Comparison of ENCODE assay signal across 1 cellular context in the genomic region with DNA sequence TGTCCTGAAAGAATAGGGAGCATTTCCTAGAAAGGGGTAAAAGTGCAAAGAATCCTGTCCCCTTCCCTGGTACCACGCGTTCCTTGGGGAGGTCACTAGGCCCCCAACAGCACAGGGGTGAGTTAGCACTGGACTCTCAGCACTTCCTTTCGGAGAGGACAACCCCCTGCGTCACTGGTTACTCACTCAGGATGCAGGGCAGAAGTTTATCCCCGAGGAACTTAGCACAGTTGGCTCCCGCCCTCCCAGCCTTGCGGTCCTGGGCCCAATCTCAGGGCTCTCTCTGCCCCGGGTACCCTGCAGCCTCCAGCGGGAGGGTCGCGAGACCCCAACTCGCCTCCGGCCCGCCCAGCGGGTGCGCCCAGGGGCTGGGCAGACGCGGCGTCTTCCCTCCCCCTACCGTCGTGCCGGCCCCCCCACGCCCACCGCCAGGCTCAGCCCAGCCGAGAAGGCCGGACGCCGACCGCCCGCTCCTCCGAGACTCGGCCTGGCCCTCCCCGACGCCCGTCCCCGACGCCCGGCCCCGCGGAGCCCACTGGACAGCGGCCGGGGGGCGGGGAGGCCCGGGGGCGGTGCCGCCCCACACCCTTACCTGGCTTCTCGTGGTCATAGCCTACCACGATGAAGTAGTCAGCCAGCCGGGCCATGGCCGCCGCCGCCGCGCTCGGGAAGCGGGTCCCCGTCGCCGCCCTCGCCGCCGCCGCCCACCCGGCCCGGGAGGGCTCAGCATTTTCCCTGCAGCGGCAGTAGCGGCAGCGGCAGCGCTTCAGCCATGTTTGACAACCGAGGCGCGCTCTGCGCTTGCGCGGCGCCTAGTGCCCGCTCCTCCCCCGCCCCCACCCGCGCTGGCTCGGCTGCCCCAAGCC.
TF ChIP-seq lines count a peak whose summit lies in the region.

A gene (minus strand): TSS at position 797 of the 866 bp plus-strand sequence. CDS start 150 bp downstream, at position 647.

TF ChIP-seq in K562, 482 proteins besides CTCF, POLR2A, EP300 and RAD21 (continued from another document and continues in another):
- TF ChIP-seq XRCC5 (IDR thresholded peaks at IDR 0.05; ENCODE audit: low read depth, low read length) (no peak), SRSF1 (IDR thresholded peaks at IDR 0.05; ENCODE audit: low read depth, low read length) (no peak), TOE1 (IDR thresholded peaks at IDR 0.05; ENCODE audit: borderline replicate concordance) (no peak), TOE1 (CRISPR knock-in tag; IDR thresholded peaks at IDR 0.05; ENCODE audit: borderline replicate concordance, low read depth) (no peak), STAT5A (IDR thresholded peaks at IDR 0.05; ENCODE audit: borderline replicate concordance, low read length) (no peak), ZNF644 (tag; IDR thresholded peaks at IDR 0.05; ENCODE audit: low read depth) (no peak), POLR2G (IDR thresholded peaks at IDR 0.05; ENCODE audit: low read depth, low read length) (peak; percentile 71), RBM17 (IDR thresholded peaks at IDR 0.05; ENCODE audit: borderline replicate concordance, low read depth, low read length) (no peak), BRCA1 (IDR thresholded peaks at IDR 0.05) (no peak), BRCA1 (CRISPR knock-in tag; IDR thresholded peaks at IDR 0.05) (no peak), RBBP5 (IDR thresholded peaks at IDR 0.05; ENCODE audit: borderline replicate concordance, insufficient read depth, low read length, poor library complexity, severe bottlenecking) (no peak), ARID2 (IDR thresholded peaks at IDR 0.05) (no peak), BRD9 (IDR thresholded peaks at IDR 0.05; ENCODE audit: low read depth, partially characterized antibody) (no peak), NUFIP1 (IDR thresholded peaks at IDR 0.05; ENCODE audit: partially characterized antibody) (no peak), ATF1 (CRISPR knock-in tag; IDR thresholded peaks at IDR 0.05) (no peak), ATF1 (tag; IDR thresholded peaks at IDR 0.05) (peak; percentile 88), COPS2 (conservative IDR thresholded peaks at IDR 0.05) (no peak), FOS (IDR thresholded peaks at IDR 0.05; ENCODE audit: extremely low read depth, insufficient read length) (no peak), EHMT2 (IDR thresholded peaks at IDR 0.05) (no peak)
- TF ChIP-seq, protein P1, sequence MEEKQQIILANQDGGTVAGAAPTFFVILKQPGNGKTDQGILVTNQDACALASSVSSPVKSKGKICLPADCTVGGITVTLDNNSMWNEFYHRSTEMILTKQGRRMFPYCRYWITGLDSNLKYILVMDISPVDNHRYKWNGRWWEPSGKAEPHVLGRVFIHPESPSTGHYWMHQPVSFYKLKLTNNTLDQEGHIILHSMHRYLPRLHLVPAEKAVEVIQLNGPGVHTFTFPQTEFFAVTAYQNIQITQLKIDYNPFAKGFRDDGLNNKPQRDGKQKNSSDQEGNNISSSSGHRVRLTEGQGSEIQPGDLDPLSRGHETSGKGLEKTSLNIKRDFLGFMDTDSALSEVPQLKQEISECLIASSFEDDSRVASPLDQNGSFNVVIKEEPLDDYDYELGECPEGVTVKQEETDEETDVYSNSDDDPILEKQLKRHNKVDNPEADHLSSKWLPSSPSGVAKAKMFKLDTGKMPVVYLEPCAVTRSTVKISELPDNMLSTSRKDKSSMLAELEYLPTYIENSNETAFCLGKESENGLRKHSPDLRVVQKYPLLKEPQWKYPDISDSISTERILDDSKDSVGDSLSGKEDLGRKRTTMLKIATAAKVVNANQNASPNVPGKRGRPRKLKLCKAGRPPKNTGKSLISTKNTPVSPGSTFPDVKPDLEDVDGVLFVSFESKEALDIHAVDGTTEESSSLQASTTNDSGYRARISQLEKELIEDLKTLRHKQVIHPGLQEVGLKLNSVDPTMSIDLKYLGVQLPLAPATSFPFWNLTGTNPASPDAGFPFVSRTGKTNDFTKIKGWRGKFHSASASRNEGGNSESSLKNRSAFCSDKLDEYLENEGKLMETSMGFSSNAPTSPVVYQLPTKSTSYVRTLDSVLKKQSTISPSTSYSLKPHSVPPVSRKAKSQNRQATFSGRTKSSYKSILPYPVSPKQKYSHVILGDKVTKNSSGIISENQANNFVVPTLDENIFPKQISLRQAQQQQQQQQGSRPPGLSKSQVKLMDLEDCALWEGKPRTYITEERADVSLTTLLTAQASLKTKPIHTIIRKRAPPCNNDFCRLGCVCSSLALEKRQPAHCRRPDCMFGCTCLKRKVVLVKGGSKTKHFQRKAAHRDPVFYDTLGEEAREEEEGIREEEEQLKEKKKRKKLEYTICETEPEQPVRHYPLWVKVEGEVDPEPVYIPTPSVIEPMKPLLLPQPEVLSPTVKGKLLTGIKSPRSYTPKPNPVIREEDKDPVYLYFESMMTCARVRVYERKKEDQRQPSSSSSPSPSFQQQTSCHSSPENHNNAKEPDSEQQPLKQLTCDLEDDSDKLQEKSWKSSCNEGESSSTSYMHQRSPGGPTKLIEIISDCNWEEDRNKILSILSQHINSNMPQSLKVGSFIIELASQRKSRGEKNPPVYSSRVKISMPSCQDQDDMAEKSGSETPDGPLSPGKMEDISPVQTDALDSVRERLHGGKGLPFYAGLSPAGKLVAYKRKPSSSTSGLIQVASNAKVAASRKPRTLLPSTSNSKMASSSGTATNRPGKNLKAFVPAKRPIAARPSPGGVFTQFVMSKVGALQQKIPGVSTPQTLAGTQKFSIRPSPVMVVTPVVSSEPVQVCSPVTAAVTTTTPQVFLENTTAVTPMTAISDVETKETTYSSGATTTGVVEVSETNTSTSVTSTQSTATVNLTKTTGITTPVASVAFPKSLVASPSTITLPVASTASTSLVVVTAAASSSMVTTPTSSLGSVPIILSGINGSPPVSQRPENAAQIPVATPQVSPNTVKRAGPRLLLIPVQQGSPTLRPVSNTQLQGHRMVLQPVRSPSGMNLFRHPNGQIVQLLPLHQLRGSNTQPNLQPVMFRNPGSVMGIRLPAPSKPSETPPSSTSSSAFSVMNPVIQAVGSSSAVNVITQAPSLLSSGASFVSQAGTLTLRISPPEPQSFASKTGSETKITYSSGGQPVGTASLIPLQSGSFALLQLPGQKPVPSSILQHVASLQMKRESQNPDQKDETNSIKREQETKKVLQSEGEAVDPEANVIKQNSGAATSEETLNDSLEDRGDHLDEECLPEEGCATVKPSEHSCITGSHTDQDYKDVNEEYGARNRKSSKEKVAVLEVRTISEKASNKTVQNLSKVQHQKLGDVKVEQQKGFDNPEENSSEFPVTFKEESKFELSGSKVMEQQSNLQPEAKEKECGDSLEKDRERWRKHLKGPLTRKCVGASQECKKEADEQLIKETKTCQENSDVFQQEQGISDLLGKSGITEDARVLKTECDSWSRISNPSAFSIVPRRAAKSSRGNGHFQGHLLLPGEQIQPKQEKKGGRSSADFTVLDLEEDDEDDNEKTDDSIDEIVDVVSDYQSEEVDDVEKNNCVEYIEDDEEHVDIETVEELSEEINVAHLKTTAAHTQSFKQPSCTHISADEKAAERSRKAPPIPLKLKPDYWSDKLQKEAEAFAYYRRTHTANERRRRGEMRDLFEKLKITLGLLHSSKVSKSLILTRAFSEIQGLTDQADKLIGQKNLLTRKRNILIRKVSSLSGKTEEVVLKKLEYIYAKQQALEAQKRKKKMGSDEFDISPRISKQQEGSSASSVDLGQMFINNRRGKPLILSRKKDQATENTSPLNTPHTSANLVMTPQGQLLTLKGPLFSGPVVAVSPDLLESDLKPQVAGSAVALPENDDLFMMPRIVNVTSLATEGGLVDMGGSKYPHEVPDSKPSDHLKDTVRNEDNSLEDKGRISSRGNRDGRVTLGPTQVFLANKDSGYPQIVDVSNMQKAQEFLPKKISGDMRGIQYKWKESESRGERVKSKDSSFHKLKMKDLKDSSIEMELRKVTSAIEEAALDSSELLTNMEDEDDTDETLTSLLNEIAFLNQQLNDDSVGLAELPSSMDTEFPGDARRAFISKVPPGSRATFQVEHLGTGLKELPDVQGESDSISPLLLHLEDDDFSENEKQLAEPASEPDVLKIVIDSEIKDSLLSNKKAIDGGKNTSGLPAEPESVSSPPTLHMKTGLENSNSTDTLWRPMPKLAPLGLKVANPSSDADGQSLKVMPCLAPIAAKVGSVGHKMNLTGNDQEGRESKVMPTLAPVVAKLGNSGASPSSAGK (IDR thresholded peaks at IDR 0.05) = no peak
- TF ChIP-seq, protein P2, sequence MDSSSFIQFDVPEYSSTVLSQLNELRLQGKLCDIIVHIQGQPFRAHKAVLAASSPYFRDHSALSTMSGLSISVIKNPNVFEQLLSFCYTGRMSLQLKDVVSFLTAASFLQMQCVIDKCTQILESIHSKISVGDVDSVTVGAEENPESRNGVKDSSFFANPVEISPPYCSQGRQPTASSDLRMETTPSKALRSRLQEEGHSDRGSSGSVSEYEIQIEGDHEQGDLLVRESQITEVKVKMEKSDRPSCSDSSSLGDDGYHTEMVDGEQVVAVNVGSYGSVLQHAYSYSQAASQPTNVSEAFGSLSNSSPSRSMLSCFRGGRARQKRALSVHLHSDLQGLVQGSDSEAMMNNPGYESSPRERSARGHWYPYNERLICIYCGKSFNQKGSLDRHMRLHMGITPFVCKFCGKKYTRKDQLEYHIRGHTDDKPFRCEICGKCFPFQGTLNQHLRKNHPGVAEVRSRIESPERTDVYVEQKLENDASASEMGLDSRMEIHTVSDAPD (CRISPR knock-in tag; IDR thresholded peaks at IDR 0.05) = no peak
- TF ChIP-seq, protein P3, sequence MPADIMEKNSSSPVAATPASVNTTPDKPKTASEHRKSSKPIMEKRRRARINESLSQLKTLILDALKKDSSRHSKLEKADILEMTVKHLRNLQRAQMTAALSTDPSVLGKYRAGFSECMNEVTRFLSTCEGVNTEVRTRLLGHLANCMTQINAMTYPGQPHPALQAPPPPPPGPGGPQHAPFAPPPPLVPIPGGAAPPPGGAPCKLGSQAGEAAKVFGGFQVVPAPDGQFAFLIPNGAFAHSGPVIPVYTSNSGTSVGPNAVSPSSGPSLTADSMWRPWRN (IDR thresholded peaks at IDR 0.05; ENCODE audit: low read depth) = no peak
- TF ChIP-seq, protein P4, sequence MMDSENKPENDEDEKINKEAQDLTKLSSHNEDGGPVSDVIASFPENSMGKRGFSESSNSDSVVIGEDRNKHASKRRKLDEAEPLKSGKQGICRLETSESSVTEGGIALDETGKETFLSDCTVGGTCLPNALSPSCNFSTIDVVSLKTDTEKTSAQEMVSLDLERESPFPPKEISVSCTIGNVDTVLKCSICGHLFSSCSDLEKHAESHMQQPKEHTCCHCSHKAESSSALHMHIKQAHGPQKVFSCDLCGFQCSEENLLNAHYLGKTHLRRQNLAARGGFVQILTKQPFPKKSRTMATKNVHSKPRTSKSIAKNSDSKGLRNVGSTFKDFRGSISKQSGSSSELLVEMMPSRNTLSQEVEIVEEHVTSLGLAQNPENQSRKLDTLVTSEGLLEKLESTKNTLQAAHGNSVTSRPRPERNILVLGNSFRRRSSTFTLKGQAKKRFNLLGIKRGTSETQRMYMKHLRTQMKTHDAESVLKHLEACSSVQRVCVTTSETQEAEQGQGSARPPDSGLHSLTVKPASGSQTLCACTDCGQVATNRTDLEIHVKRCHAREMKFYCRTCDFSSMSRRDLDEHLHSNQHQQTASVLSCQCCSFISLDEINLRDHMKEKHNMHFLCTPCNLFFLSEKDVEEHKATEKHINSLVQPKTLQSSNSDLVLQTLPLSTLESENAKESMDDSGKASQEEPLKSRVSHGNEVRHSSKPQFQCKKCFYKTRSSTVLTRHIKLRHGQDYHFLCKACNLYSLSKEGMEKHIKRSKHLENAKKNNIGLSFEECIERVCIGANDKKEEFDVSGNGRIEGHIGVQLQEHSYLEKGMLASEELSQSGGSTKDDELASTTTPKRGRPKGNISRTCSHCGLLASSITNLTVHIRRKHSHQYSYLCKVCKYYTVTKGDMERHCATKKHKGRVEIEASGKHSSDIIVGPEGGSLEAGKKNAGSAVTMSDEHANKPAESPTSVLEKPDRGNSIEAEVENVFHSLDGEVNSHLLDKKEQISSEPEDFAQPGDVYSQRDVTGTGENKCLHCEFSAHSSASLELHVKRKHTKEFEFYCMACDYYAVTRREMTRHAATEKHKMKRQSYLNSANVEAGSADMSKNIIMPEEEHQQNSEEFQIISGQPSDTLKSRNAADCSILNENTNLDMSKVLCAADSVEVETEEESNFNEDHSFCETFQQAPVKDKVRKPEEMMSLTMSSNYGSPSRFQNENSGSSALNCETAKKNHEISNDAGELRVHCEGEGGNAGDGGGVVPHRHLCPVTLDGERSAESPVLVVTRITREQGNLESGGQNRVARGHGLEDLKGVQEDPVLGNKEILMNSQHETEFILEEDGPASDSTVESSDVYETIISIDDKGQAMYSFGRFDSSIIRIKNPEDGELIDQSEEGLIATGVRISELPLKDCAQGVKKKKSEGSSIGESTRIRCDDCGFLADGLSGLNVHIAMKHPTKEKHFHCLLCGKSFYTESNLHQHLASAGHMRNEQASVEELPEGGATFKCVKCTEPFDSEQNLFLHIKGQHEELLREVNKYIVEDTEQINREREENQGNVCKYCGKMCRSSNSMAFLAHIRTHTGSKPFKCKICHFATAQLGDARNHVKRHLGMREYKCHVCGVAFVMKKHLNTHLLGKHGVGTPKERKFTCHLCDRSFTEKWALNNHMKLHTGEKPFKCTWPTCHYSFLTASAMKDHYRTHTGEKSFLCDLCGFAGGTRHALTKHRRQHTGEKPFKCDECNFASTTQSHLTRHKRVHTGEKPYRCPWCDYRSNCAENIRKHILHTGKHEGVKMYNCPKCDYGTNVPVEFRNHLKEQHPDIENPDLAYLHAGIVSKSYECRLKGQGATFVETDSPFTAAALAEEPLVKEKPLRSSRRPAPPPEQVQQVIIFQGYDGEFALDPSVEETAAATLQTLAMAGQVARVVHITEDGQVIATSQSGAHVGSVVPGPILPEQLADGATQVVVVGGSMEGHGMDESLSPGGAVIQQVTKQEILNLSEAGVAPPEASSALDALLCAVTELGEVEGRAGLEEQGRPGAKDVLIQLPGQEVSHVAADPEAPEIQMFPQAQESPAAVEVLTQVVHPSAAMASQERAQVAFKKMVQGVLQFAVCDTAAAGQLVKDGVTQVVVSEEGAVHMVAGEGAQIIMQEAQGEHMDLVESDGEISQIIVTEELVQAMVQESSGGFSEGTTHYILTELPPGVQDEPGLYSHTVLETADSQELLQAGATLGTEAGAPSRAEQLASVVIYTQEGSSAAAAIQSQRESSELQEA (IDR thresholded peaks at IDR 0.05; ENCODE audit: low read depth) = no peak
- TF ChIP-seq, protein P5, sequence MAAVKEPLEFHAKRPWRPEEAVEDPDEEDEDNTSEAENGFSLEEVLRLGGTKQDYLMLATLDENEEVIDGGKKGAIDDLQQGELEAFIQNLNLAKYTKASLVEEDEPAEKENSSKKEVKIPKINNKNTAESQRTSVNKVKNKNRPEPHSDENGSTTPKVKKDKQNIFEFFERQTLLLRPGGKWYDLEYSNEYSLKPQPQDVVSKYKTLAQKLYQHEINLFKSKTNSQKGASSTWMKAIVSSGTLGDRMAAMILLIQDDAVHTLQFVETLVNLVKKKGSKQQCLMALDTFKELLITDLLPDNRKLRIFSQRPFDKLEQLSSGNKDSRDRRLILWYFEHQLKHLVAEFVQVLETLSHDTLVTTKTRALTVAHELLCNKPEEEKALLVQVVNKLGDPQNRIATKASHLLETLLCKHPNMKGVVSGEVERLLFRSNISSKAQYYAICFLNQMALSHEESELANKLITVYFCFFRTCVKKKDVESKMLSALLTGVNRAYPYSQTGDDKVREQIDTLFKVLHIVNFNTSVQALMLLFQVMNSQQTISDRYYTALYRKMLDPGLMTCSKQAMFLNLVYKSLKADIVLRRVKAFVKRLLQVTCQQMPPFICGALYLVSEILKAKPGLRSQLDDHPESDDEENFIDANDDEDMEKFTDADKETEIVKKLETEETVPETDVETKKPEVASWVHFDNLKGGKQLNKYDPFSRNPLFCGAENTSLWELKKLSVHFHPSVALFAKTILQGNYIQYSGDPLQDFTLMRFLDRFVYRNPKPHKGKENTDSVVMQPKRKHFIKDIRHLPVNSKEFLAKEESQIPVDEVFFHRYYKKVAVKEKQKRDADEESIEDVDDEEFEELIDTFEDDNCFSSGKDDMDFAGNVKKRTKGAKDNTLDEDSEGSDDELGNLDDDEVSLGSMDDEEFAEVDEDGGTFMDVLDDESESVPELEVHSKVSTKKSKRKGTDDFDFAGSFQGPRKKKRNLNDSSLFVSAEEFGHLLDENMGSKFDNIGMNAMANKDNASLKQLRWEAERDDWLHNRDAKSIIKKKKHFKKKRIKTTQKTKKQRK (IDR thresholded peaks at IDR 0.05; ENCODE audit: borderline replicate concordance, low read depth, low read length) = no peak
